15 cellular contexts compared by ENCODE assay signal in genomic region chr2:216064014-216064630, GRCh38. TPM values are rescaled to one million over a fixed set of nuclear protein-coding genes. Genes with fewer than 3 reads are reported as not detected.
DNase-seq lines count a peak whose midpoint lies in the region; ATAC-seq, FAIRE-seq and TF ChIP-seq lines count a peak whose summit lies in the region.
"Had no signal": no experiment of that assay in that cellular context is flagged by ENCODE, and none has a peak within 500 bp of the region (broad histone marks: within the 10 kb centered on the region; RNA-seq: fewer than 3 reads in every experiment).

No MANE protein-coding gene starts in this region.

- POLR2A ChIA-PET in activated CD8-positive, alpha-beta T cell treated with anti-CD3 and anti-CD28 coated beads, Interleukin-2, amount 10 ng/mL, durations not matched to agents 7 days and 5 days (lab: Charles Lee), result no interaction called here

- no peaks in the 10 kb centered on the region for H3K27me3 Mint-ChIP-seq in activated CD8-positive, alpha-beta T cell treated with anti-CD3 and anti-CD28 coated beads, Interleukin-2, amount 10 ng/mL, durations not matched to agents 7 days and 5 days (ENCODE audit: low read depth)
- H3K27me3 Mint-ChIP-seq: activated naive CD8-positive, alpha-beta T cell treated with anti-CD3 and anti-CD28 coated beads, Interleukin-2, amount 10 ng/mL, durations not matched to agents 7 days and 5 days had no signal

- peaks cover 9% of the 10 kb centered on the region for H3K4me1 Mint-ChIP-seq in activated CD8-positive, alpha-beta T cell treated with anti-CD3 and anti-CD28 coated beads, Interleukin-2, amount 10 ng/mL, durations not matched to agents 7 days and 5 days (ENCODE audit: low read depth)
- H3K4me1 Mint-ChIP-seq: CD14-positive monocyte had no signal

- H3K4me1 ChIP-seq in RWPE2 (ENCODE audit: insufficient read depth, poor library complexity, severe bottlenecking), result no peaks in the 10 kb centered on the region

- peaks cover 29% of the 10 kb centered on the region for H3K36me3 Mint-ChIP-seq in activated CD8-positive, alpha-beta T cell treated with anti-CD3 and anti-CD28 coated beads, Interleukin-2, amount 10 ng/mL, durations not matched to agents 7 days and 5 days (ENCODE audit: low read depth)

- CTCF ChIA-PET in activated CD8-positive, alpha-beta T cell treated with anti-CD3 and anti-CD28 coated beads, Interleukin-2, amount 10 ng/mL, durations not matched to agents 7 days and 5 days (lab: Charles Lee), result interaction anchor here (0.8 kb wide), 1 partner anchor 50 kb away, joined by 4 read pairs; no protein-coding TSS in a partner anchor

- H3K9me3 Mint-ChIP-seq in activated CD8-positive, alpha-beta T cell treated with anti-CD3 and anti-CD28 coated beads, Interleukin-2, amount 10 ng/mL, durations not matched to agents 7 days and 5 days (ENCODE audit: insufficient read depth), result no peaks in the 10 kb centered on the region
- H3K9me3 Mint-ChIP-seq: activated naive CD8-positive, alpha-beta T cell treated with anti-CD3 and anti-CD28 coated beads, Interleukin-2, amount 10 ng/mL, durations not matched to agents 7 days and 5 days; CD14-positive monocyte had no signal

- no peak overlapping the region for H3K4me3 ChIP-seq in RWPE2 (ENCODE audit: severe bottlenecking)
- H3K4me3 ChIP-seq: lung had no signal

- TF ChIP-seq CTCF in RWPE2 (IDR thresholded peaks at IDR 0.05; ENCODE audit: poor library complexity, severe bottlenecking), result peak; percentile 19

- no peak overlapping the region for H3K27ac Mint-ChIP-seq in activated CD8-positive, alpha-beta T cell treated with anti-CD3 and anti-CD28 coated beads, Interleukin-2, amount 10 ng/mL, durations not matched to agents 7 days and 5 days
- H3K27ac Mint-ChIP-seq: activated naive CD8-positive, alpha-beta T cell treated with anti-CD3 and anti-CD28 coated beads, Interleukin-2, amount 10 ng/mL, durations not matched to agents 7 days and 5 days; CD14-positive monocyte had no signal

- DNase-seq in ACHN (peak; percentile 22), GM03348 (ENCODE audit: low spot score) (peak; percentile 56), RWPE2 (ENCODE audit: low spot score) (no peak), iris pigment epithelial cell (ENCODE audit: low read depth) (peak; percentile 27), GM12891 (ENCODE audit: insufficient read length, low spot score) (no peak), kidney tubule cell (ENCODE audit: low spot score) (no peak), NCI-H69 (lab: John Stamatoyannopoulos, UW) (no peak)
- no peak for DNase-seq in activated CD8-positive, alpha-beta T cell treated with anti-CD3 and anti-CD28 coated beads, Interleukin-2, amount 10 ng/mL, durations not matched to agents 7 days and 5 days
- DNase-seq: activated naive CD8-positive, alpha-beta T cell treated with anti-CD3 and anti-CD28 coated beads, Interleukin-2, amount 10 ng/mL, durations not matched to agents 7 days and 5 days; NCI-H2107; occipital lobe; stimulated activated CD8-positive, alpha-beta memory T cell treated with anti-CD3 and anti-CD28 coated beads, Interleukin-4, amount 100 ng/mL, for 48 hours had no signal

- H3K4me3 Mint-ChIP-seq in activated CD8-positive, alpha-beta T cell treated with anti-CD3 and anti-CD28 coated beads, Interleukin-2, amount 10 ng/mL, durations not matched to agents 7 days and 5 days, result no peak overlapping the region
- H3K4me3 Mint-ChIP-seq: activated naive CD8-positive, alpha-beta T cell treated with anti-CD3 and anti-CD28 coated beads, Interleukin-2, amount 10 ng/mL, durations not matched to agents 7 days and 5 days; CD14-positive monocyte had no signal

- H3K27me3 ChIP-seq in RWPE2 (ENCODE audit: insufficient read depth, poor library complexity, severe bottlenecking), result no peaks in the 10 kb centered on the region

- no peak for ATAC-seq in RWPE2 (ENCODE audit: low read depth)
- ATAC-seq in activated CD8-positive, alpha-beta T cell treated with anti-CD3 and anti-CD28 coated beads, Interleukin-2, amount 10 ng/mL, durations not matched to agents 7 days and 5 days, result no peak

- in situ Hi-C loops in ACHN (cut with HindIII; ENCODE audit: low pct_ligation_motif_present, low pct_unique_long_range_greater_than_20kb, low sequenced_read_pairs), result no loop called here

- FAIRE-seq in GM12891 (lab: Jason Lieb, UNC), result no peak
- FAIRE-seq: RCC 7860 had no signal

- peaks cover 22% of the 10 kb centered on the region for H3K36me3 ChIP-seq in RWPE2 (ENCODE audit: low read depth)

- H3K27ac ChIP-seq in RWPE2 (ENCODE audit: poor library complexity, severe bottlenecking), result no peak overlapping the region

- TF ChIP-seq POLR2A in GM12891 (IDR thresholded peaks at IDR 0.05; ENCODE audit: low read depth, low read length), result no peak

- H3K9me3 ChIP-seq in RWPE2 (ENCODE audit: severe bottlenecking), result no peaks in the 10 kb centered on the region

TF ChIP-seq in GM12891, 5 proteins besides CTCF, POLR2A, EP300 and RAD21:
- TF ChIP-seq POLR2AphosphoS5 (IDR thresholded peaks at IDR 0.05; ENCODE audit: low read depth, low read length), result no peak
- no peak for TF ChIP-seq TAF1 (IDR thresholded peaks at IDR 0.05; ENCODE audit: low read depth, low read length)
- no peak for TF ChIP-seq SPI1 (IDR thresholded peaks at IDR 0.05; ENCODE audit: low read depth, low read length)
- TF ChIP-seq PAX5 (IDR thresholded peaks at IDR 0.05; ENCODE audit: insufficient read depth, low read length, severe bottlenecking), result no peak
- TF ChIP-seq POU2F2 (IDR thresholded peaks at IDR 0.05; ENCODE audit: low read depth, low read length), result no peak

RNA-seq across cellular contexts. Expression of gene PECR, which starts 17.5 kb away (rescaled TPM):
- total RNA-seq in activated CD8-positive, alpha-beta T cell treated with anti-CD3 and anti-CD28 coated beads, Interleukin-2, amount 10 ng/mL, durations not matched to agents 7 days and 5 days, result 10 to 100 TPM; 29.0 to 30.3 TPM
- polyA plus RNA-seq in GM12891 (2012; ENCODE audit: low read depth, missing spikeins), result 18.7 TPM

RNA-seq across cellular contexts. Expression of gene TMEM169, which starts 17.6 kb away (rescaled TPM):
- total RNA-seq in activated CD8-positive, alpha-beta T cell treated with anti-CD3 and anti-CD28 coated beads, Interleukin-2, amount 10 ng/mL, durations not matched to agents 7 days and 5 days, result 1 to 10 TPM; 1.2 to 1.4 TPM
- polyA plus RNA-seq in GM12891 (2012; ENCODE audit: low read depth, missing spikeins), result 0.32 TPM

RNA-seq across cellular contexts. Expression of gene XRCC5, which starts 45.0 kb away (rescaled TPM):
- 100 to 1,000 TPM; 362 to 394 TPM for total RNA-seq in activated CD8-positive, alpha-beta T cell treated with anti-CD3 and anti-CD28 coated beads, Interleukin-2, amount 10 ng/mL, durations not matched to agents 7 days and 5 days
- polyA plus RNA-seq in GM12891 (2012; ENCODE audit: low read depth, missing spikeins), result 218 TPM

RNA-seq across cellular contexts. Expression of gene MREG, which starts 50.8 kb away (rescaled TPM):
- 10 to 100 TPM; 10.9 to 12.1 TPM for total RNA-seq in activated CD8-positive, alpha-beta T cell treated with anti-CD3 and anti-CD28 coated beads, Interleukin-2, amount 10 ng/mL, durations not matched to agents 7 days and 5 days
- polyA plus RNA-seq in GM12891 (2012; ENCODE audit: low read depth, missing spikeins), result 24.3 TPM

Comparison
In these comparisons a context has a peak if more than half of its experiments do, and no peak if none do; other contexts are left out.
1. DNase-seq: peak in ACHN (single experiment), GM03348 (single experiment) and iris pigment epithelial cell (single experiment); none in RWPE2 (single experiment), activated CD8-positive, alpha-beta T cell treated with anti-CD3 and anti-CD28 coated beads, Interleukin-2, amount 10 ng/mL, durations not matched to agents 7 days and 5 days (single experiment), GM12891 (single experiment), kidney tubule cell (single experiment) and NCI-H69 (single experiment).